19 cellular contexts compared by ENCODE assay signal in genomic region chr3:10504161-10505049, GRCh38. TPM values are rescaled to one million over a fixed set of nuclear protein-coding genes. Genes with fewer than 3 reads are reported as not detected.
DNase-seq lines count a peak whose midpoint lies in the region; ATAC-seq and TF ChIP-seq lines count a peak whose summit lies in the region.
"Had no signal": no experiment of that assay in that cellular context is flagged by ENCODE, and none has a peak within 500 bp of the region (broad histone marks: within the 10 kb centered on the region; RNA-seq: fewer than 3 reads in every experiment).

No MANE protein-coding gene starts in this region.

- no peaks in the 10 kb centered on the region for H3K36me3 ChIP-seq in BE2C
- H3K36me3 ChIP-seq in H7 (replicated peaks; ENCODE audit: control insufficient read depth, insufficient read depth, low read length) = no peaks in the 10 kb centered on the region
- no peaks in the 10 kb centered on the region for H3K36me3 ChIP-seq in suprapubic skin
- H3K36me3 ChIP-seq: neutrophil, sigmoid colon, upper lobe of right lung had no signal

- DNase-seq in BE2C (peak; percentile 14), H7 (peak; percentile 57), memory B cell (ENCODE audit: low spot score in 2 of 2) (no peak), suprapubic skin (ENCODE audit: low spot score in 2 of 2) (no peak), NCI-H510A treated with DMSO at 0.1 percent for 48 hours (lab: John Stamatoyannopoulos, UW) (no peak), NCI-H2029 (lab: John Stamatoyannopoulos, UW) (no peak), NOMO-1 (lab: John Stamatoyannopoulos, UW; ENCODE audit: unreplicated experiment in 2 of 2) (no peak)
- DNase-seq in central memory CD8-positive, alpha-beta T cell (ENCODE audit: low spot score in 2 of 2) = no peak
- DNase-seq: body of pancreas; effector CD4-positive, alpha-beta T cell; KBM-7; NCI-H226; OCI-M1; sigmoid colon; stimulated activated CD4-positive, alpha-beta T cell treated with anti-CD3 and anti-CD28 coated beads, Interleukin-4, amount 100 ng/mL, for 4 hours; upper lobe of right lung had no signal

- peaks cover 21% of the 10 kb centered on the region for H3K27me3 Mint-ChIP-seq in central memory CD8-positive, alpha-beta T cell
- H3K27me3 Mint-ChIP-seq in memory B cell = peaks cover 10% of the 10 kb centered on the region

- H3K27ac ChIP-seq in suprapubic skin = no peak overlapping the region
- H3K27ac ChIP-seq: body of pancreas, neutrophil, sigmoid colon, upper lobe of right lung had no signal

- TF ChIP-seq CTCF in BE2C (IDR thresholded peaks at IDR 0.05; ENCODE audit: low read depth, low read length) (peak; percentile 24), suprapubic skin (IDR thresholded peaks at IDR 0.05) (no peak)

- no peaks in the 10 kb centered on the region for H3K9me3 Mint-ChIP-seq in central memory CD8-positive, alpha-beta T cell
- no peaks in the 10 kb centered on the region for H3K9me3 Mint-ChIP-seq in memory B cell

- no peak overlapping the region for H3K27ac Mint-ChIP-seq in central memory CD8-positive, alpha-beta T cell (ENCODE audit: low read depth)
- H3K27ac Mint-ChIP-seq in memory B cell = no peak overlapping the region

- 62% methylated on average over 8 of the region's 25 CpGs for WGBS in suprapubic skin

- H3K4me3 ChIP-seq in BE2C (ENCODE audit: low read depth, low read length) (peak overlapping the region; percentile 59), H7 (ENCODE audit: insufficient read depth, low read depth, low read length) (no peak overlapping the region; the same call in 1 of the 2 replicates), suprapubic skin (no peak overlapping the region)
- H3K4me3 ChIP-seq: body of pancreas, upper lobe of right lung had no signal

- H3K27me3 ChIP-seq in BE2C (no peaks in the 10 kb centered on the region), H7 (ENCODE audit: control insufficient read depth, insufficient read depth, low read length) (peaks cover 8% of the 10 kb centered on the region), suprapubic skin (peaks cover 45% of the 10 kb centered on the region)

- H3K4me1 Mint-ChIP-seq in central memory CD8-positive, alpha-beta T cell = peaks cover 4% of the 10 kb centered on the region
- H3K4me1 Mint-ChIP-seq in memory B cell = peaks cover 5% of the 10 kb centered on the region

- H3K9me3 ChIP-seq in BE2C (no peaks in the 10 kb centered on the region), suprapubic skin (no peaks in the 10 kb centered on the region)
- H3K9me3 ChIP-seq: body of pancreas, neutrophil, sigmoid colon, upper lobe of right lung had no signal

- ATAC-seq in central memory CD8-positive, alpha-beta T cell (replicated peaks; ENCODE audit: extremely low read depth, poor library complexity, severe bottlenecking) = no peak
- no peak for ATAC-seq in memory B cell (ENCODE audit: low read depth)
- ATAC-seq: body of pancreas, upper lobe of right lung had no signal

- peak overlapping the region; percentile 20 for H3K4me3 Mint-ChIP-seq in central memory CD8-positive, alpha-beta T cell
- H3K4me3 Mint-ChIP-seq in memory B cell = peak overlapping the region; percentile 64

- no peaks in the 10 kb centered on the region for H3K36me3 Mint-ChIP-seq in central memory CD8-positive, alpha-beta T cell (ENCODE audit: insufficient read depth)
- H3K36me3 Mint-ChIP-seq in memory B cell = no peaks in the 10 kb centered on the region

- no peak for TF ChIP-seq EP300 in suprapubic skin (IDR thresholded peaks at IDR 0.05)

- TF ChIP-seq POLR2A in suprapubic skin (IDR thresholded peaks at IDR 0.05) = no peak

- H3K4me1 ChIP-seq in BE2C = no peaks in the 10 kb centered on the region
- H3K4me1 ChIP-seq in suprapubic skin = peaks cover 11% of the 10 kb centered on the region
- H3K4me1 ChIP-seq: upper lobe of right lung had no signal

RNA-seq across cellular contexts. Expression of gene ATP2B2, which starts 1.0 kb away (rescaled TPM):
- polyA plus RNA-seq in BE2C (2012; ENCODE audit: insufficient read depth, insufficient read length, low read depth) = 1.2 TPM
- total RNA-seq in H7 (2014; rRNA removed; shearing (Covaris generic)) = 0.04 and 0.21 TPM in 2 replicates
- total RNA-seq in suprapubic skin = 1 to 10 TPM in 2 of 4 donors, under 1 TPM in 1, not detected in 1; 0.86 to 2.2 (median 1.0) TPM
- total RNA-seq: activated CD8-positive, alpha-beta memory T cell treated with anti-CD3 and anti-CD28 coated beads for 36 hours; lung microvascular endothelial cell had no signal

Comparison
In these comparisons a context has a peak if more than half of its experiments do, and no peak if none do; other contexts are left out.
1. DNase-seq: peak in BE2C (single experiment) and H7 (single experiment); none in central memory CD8-positive, alpha-beta T cell (0 of 2), memory B cell (0 of 2), suprapubic skin (0 of 2), NCI-H510A treated with DMSO at 0.1 percent for 48 hours (single experiment), NCI-H2029 (single experiment) and NOMO-1 (0 of 2).